Comparison of ENCODE assay signal across 29 cellular contexts in the genomic region with DNA sequence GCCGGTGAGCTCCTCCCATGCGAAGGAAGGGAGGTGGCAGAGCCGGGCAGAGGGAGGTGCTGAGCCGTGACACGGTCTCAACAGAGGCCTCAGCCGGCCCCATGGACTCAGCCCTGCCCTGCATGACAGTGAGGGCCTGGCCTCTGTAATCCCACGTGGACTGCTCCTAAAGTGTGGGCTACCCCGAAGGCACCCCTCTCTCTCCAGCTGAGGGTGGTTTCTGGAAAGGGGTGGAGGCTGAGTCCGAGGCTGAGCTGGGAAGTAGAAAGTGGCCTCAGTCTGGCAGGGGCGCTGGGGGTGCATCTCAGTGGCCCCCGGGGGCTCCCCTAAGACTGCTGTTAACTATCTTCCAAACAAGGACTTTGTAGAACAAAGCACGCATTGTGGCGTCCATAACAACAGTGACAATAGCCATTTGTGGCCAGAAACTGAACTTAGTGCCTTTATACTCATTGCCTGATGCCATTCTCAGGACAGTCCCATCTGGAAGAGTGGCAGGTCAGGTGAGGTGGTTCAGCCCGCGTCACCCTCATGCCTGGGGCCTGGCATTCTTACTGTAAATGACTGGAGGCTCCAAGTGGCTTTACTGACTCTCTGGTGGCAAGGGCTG.
DNase-seq lines count a peak whose midpoint lies in the region; ATAC-seq and TF ChIP-seq lines count a peak whose summit lies in the region.
"Had no signal": no experiment of that assay in that cellular context is flagged by ENCODE, and none has a peak within 500 bp of the region (broad histone marks: within the 10 kb centered on the region; RNA-seq: fewer than 3 reads in every experiment).

No MANE protein-coding gene starts in this region.

- no peak overlapping the region for H3K4ac ChIP-seq in trophoblast cell (ENCODE audit: low read depth, low read length)

- H3K9ac ChIP-seq in trophoblast cell (ENCODE audit: low read length): no peak overlapping the region
- H3K9ac ChIP-seq: GM23248, KMS-11 had no signal

- H3K18ac ChIP-seq in trophoblast cell (ENCODE audit: low read length): no peak overlapping the region

- H2BK12ac ChIP-seq in trophoblast cell (ENCODE audit: low read length): no peak overlapping the region

- no peak overlapping the region for H4K12ac ChIP-seq in trophoblast cell (ENCODE audit: low read depth, low read length)

- no peak overlapping the region for H3K4me3 Mint-ChIP-seq in natural killer cell treated with Interleukin-12 subunit alpha and Interleukin-12 subunit beta and Interleukin-15 and Interleukin-18, amount 100 ng/mL, for 72 hours
- no peak overlapping the region for H3K4me3 Mint-ChIP-seq in natural killer cell
- no peak overlapping the region for H3K4me3 Mint-ChIP-seq in activated naive CD8-positive, alpha-beta T cell treated with anti-CD3 and anti-CD28 coated beads, Interleukin-2, amount 50 U/mL, for 24 hours
- H3K4me3 Mint-ChIP-seq: effector memory CD8-positive, alpha-beta T cell; HFFc6; naive thymus-derived CD4-positive, alpha-beta T cell; stimulated activated memory B cell treated with anti-CD40 and anti-IgM and Interleukin-4, amounts not matched to agents 10 μg/mL and 1 μg/mL and 100 μg/mL, for 72 hours had no signal

- H3K4me3 ChIP-seq in trophoblast cell (ENCODE audit: low read depth, low read length) (no peak overlapping the region), gastroesophageal sphincter (no peak overlapping the region)
- H3K4me3 ChIP-seq: GM23248, left lung, ovary, right atrium auricular region, thoracic aorta had no signal

- no peak overlapping the region for H2BK120ac ChIP-seq in trophoblast cell (ENCODE audit: insufficient read depth, low read length, poor library complexity)

- DNase-seq in natural killer cell treated with Interleukin-12 subunit alpha and Interleukin-12 subunit beta and Interleukin-15 and Interleukin-18, amount 100 ng/mL, for 72 hours (ENCODE audit: low spot score): peak; percentile 44
- DNase-seq in natural killer cell: no peak
- peak in 35 of 51 donors; percentile 16 to 88 (median 52) for DNase-seq in hypothalamus (lab: John Stamatoyannopoulos, UW)
- DNase-seq in trophoblast cell: peak; percentile 43 to 52
- no peak for DNase-seq in 8988T
- no peak for DNase-seq in OCI-M2 (lab: John Stamatoyannopoulos, UW; ENCODE audit: unreplicated experiment)
- no peak for DNase-seq in activated naive CD8-positive, alpha-beta T cell treated with anti-CD3 and anti-CD28 coated beads, Interleukin-2, amount 50 U/mL, for 24 hours
- DNase-seq: activated CD4-positive, alpha-beta T cell treated with anti-CD3 and anti-CD28 coated beads for 4 hours; activated gamma-delta T cell treated with Interleukin-2 at 50 U/mL for 16 hours; brain microvascular endothelial cell; effector memory CD8-positive, alpha-beta T cell; GM23248; HFFc6; MM.1S; naive thymus-derived CD4-positive, alpha-beta T cell; NCI-H2081; NCI-H345; OCI-M1; SHP77 treated with DMSO at 0.1 percent for 48 hours; stimulated activated CD4-positive, alpha-beta T cell treated with anti-CD3 and anti-CD28 coated beads, Interleukin-4, amount 100 ng/mL, for 1 hour; T-helper 9 cell had no signal

- no peak overlapping the region for H3K27ac ChIP-seq in trophoblast cell (ENCODE audit: low read depth, low read length)
- H3K27ac ChIP-seq in gastroesophageal sphincter: no peak overlapping the region
- H3K27ac ChIP-seq: brain microvascular endothelial cell, GM23248, KMS-11, left lung, ovary, right atrium auricular region, thoracic aorta, VCaP had no signal

- H3K27me3 ChIP-seq in trophoblast cell (ENCODE audit: insufficient read depth, low read length): no peaks in the 10 kb centered on the region
- H3K27me3 ChIP-seq in gastroesophageal sphincter: no peaks in the 10 kb centered on the region
- H3K27me3 ChIP-seq: brain microvascular endothelial cell, ovary, right atrium auricular region had no signal

- H4K8ac ChIP-seq in trophoblast cell (ENCODE audit: low read depth, low read length): no peak overlapping the region

- H3K27ac Mint-ChIP-seq in natural killer cell treated with Interleukin-12 subunit alpha and Interleukin-12 subunit beta and Interleukin-15 and Interleukin-18, amount 100 ng/mL, for 72 hours: no peak overlapping the region
- no peak overlapping the region for H3K27ac Mint-ChIP-seq in natural killer cell
- H3K27ac Mint-ChIP-seq in activated naive CD8-positive, alpha-beta T cell treated with anti-CD3 and anti-CD28 coated beads, Interleukin-2, amount 50 U/mL, for 24 hours: no peak overlapping the region
- H3K27ac Mint-ChIP-seq: effector memory CD8-positive, alpha-beta T cell; HFFc6; stimulated activated memory B cell treated with anti-CD40 and anti-IgM and Interleukin-4, amounts not matched to agents 10 μg/mL and 1 μg/mL and 100 μg/mL, for 72 hours had no signal

- WGBS in trophoblast cell (ENCODE audit: extremely low coverage, insufficient coverage, insufficient read length): no CpG with 5 or more reads among the region's 15 CpGs
- WGBS in gastroesophageal sphincter (ENCODE audit: low coverage in 1 of 2), 2 donors: 21% methylated on average over 2 of the region's 15 CpGs; no CpG with 5 or more reads in 1 of the 2 donors

- H2AFZ ChIP-seq in trophoblast cell (ENCODE audit: insufficient read depth, low read length, poor library complexity): no peak overlapping the region
- H2AFZ ChIP-seq: GM23248 had no signal

- no peak for TF ChIP-seq EP300 in gastroesophageal sphincter (IDR thresholded peaks at IDR 0.05)

- H3K4me1 ChIP-seq in trophoblast cell (ENCODE audit: control insufficient read depth in 1 of 2, insufficient read depth in 2 of 2, low read length in 2 of 2): no peaks in the 10 kb centered on the region
- H3K4me1 ChIP-seq in gastroesophageal sphincter: peaks cover 0 to 4% (median 0%) of the 10 kb centered on the region in 3 donors
- H3K4me1 ChIP-seq: left lung had no signal

- no peak overlapping the region for H4K91ac ChIP-seq in trophoblast cell (ENCODE audit: low read depth, low read length)

- no peaks in the 10 kb centered on the region for H3K36me3 ChIP-seq in trophoblast cell (ENCODE audit: control insufficient read depth in 1 of 2, insufficient read depth in 2 of 2, low read length in 2 of 2)
- no peaks in the 10 kb centered on the region for H3K36me3 ChIP-seq in gastroesophageal sphincter
- H3K36me3 ChIP-seq: brain microvascular endothelial cell, left lung, ovary, right atrium auricular region, thoracic aorta had no signal

- H2BK5ac ChIP-seq in trophoblast cell (ENCODE audit: low read depth, low read length, poor library complexity): no peak overlapping the region

- no peaks in the 10 kb centered on the region for H3K27me3 Mint-ChIP-seq in natural killer cell treated with Interleukin-12 subunit alpha and Interleukin-12 subunit beta and Interleukin-15 and Interleukin-18, amount 100 ng/mL, for 72 hours
- no peaks in the 10 kb centered on the region for H3K27me3 Mint-ChIP-seq in natural killer cell (ENCODE audit: low read depth in 2 of 2)
- no peaks in the 10 kb centered on the region for H3K27me3 Mint-ChIP-seq in activated naive CD8-positive, alpha-beta T cell treated with anti-CD3 and anti-CD28 coated beads, Interleukin-2, amount 50 U/mL, for 24 hours
- H3K27me3 Mint-ChIP-seq: naive thymus-derived CD4-positive, alpha-beta T cell had no signal

- H3K9me3 ChIP-seq in trophoblast cell (ENCODE audit: insufficient read depth, low read depth, low read length) (peaks cover 2% of the 10 kb centered on the region), gastroesophageal sphincter (no peaks in the 10 kb centered on the region)
- H3K9me3 ChIP-seq: left lung, ovary, right atrium auricular region, thoracic aorta had no signal

- intact Hi-C loops in natural killer cell (cut with micrococcal nuclease): no loop called here

- H3K14ac ChIP-seq in trophoblast cell (ENCODE audit: low read length): no peak overlapping the region

- no peak for TF ChIP-seq POLR2A in gastroesophageal sphincter (IDR thresholded peaks at IDR 0.05)

- no peaks in the 10 kb centered on the region for H3K9me3 Mint-ChIP-seq in natural killer cell treated with Interleukin-12 subunit alpha and Interleukin-12 subunit beta and Interleukin-15 and Interleukin-18, amount 100 ng/mL, for 72 hours
- H3K9me3 Mint-ChIP-seq in natural killer cell: no peaks in the 10 kb centered on the region
- no peaks in the 10 kb centered on the region for H3K9me3 Mint-ChIP-seq in activated naive CD8-positive, alpha-beta T cell treated with anti-CD3 and anti-CD28 coated beads, Interleukin-2, amount 50 U/mL, for 24 hours
- H3K9me3 Mint-ChIP-seq: effector memory CD8-positive, alpha-beta T cell; HFFc6; naive thymus-derived CD4-positive, alpha-beta T cell; stimulated activated memory B cell treated with anti-CD40 and anti-IgM and Interleukin-4, amounts not matched to agents 10 μg/mL and 1 μg/mL and 100 μg/mL, for 72 hours had no signal

- ATAC-seq in natural killer cell treated with Interleukin-12 subunit alpha and Interleukin-12 subunit beta and Interleukin-15 and Interleukin-18, amount 100 ng/mL, for 72 hours: no peak
- no peak for ATAC-seq in natural killer cell
- ATAC-seq in gastroesophageal sphincter: no peak
- ATAC-seq in activated naive CD8-positive, alpha-beta T cell treated with anti-CD3 and anti-CD28 coated beads, Interleukin-2, amount 50 U/mL, for 24 hours: no peak
- ATAC-seq: effector memory CD8-positive, alpha-beta T cell; left lung; naive thymus-derived CD4-positive, alpha-beta T cell; stimulated activated memory B cell treated with anti-CD40 and anti-IgM and Interleukin-4, amounts not matched to agents 10 μg/mL and 1 μg/mL and 100 μg/mL, for 72 hours had no signal

- no peak overlapping the region for H3K23ac ChIP-seq in trophoblast cell (ENCODE audit: low read length)

- H3K4me2 ChIP-seq in trophoblast cell (ENCODE audit: low read length): no peak overlapping the region
- H3K4me2 ChIP-seq: KMS-11 had no signal

- peaks cover 0 to 3% of the 10 kb centered on the region in 2 donors for H3K4me1 Mint-ChIP-seq in natural killer cell treated with Interleukin-12 subunit alpha and Interleukin-12 subunit beta and Interleukin-15 and Interleukin-18, amount 100 ng/mL, for 72 hours (ENCODE audit: low read depth in 2 of 2)
- H3K4me1 Mint-ChIP-seq in natural killer cell: peaks cover 0 to 5% of the 10 kb centered on the region in 2 donors
- H3K4me1 Mint-ChIP-seq in activated naive CD8-positive, alpha-beta T cell treated with anti-CD3 and anti-CD28 coated beads, Interleukin-2, amount 50 U/mL, for 24 hours: no peaks in the 10 kb centered on the region
- H3K4me1 Mint-ChIP-seq: stimulated activated memory B cell treated with anti-CD40 and anti-IgM and Interleukin-4, amounts not matched to agents 10 μg/mL and 1 μg/mL and 100 μg/mL, for 72 hours had no signal

- TF ChIP-seq CTCF in natural killer cell (IDR thresholded peaks at IDR 0.05): no peak
- no peak for TF ChIP-seq CTCF in gastroesophageal sphincter (IDR thresholded peaks at IDR 0.05)

- H3K79me2 ChIP-seq in trophoblast cell (ENCODE audit: control insufficient read depth, insufficient read depth, low read length, poor library complexity): no peaks in the 10 kb centered on the region

- H2AK5ac ChIP-seq in trophoblast cell (ENCODE audit: low read length): no peak overlapping the region

- no peaks in the 10 kb centered on the region for H3K36me3 Mint-ChIP-seq in natural killer cell treated with Interleukin-12 subunit alpha and Interleukin-12 subunit beta and Interleukin-15 and Interleukin-18, amount 100 ng/mL, for 72 hours
- H3K36me3 Mint-ChIP-seq in natural killer cell: no peaks in the 10 kb centered on the region
- H3K36me3 Mint-ChIP-seq in activated naive CD8-positive, alpha-beta T cell treated with anti-CD3 and anti-CD28 coated beads, Interleukin-2, amount 50 U/mL, for 24 hours (ENCODE audit: low read depth): no peaks in the 10 kb centered on the region
- H3K36me3 Mint-ChIP-seq: naive thymus-derived CD4-positive, alpha-beta T cell; stimulated activated memory B cell treated with anti-CD40 and anti-IgM and Interleukin-4, amounts not matched to agents 10 μg/mL and 1 μg/mL and 100 μg/mL, for 72 hours had no signal

- no peaks in the 10 kb centered on the region for H3K79me1 ChIP-seq in trophoblast cell (ENCODE audit: low read length)

Comparison
In these comparisons a context has a peak if more than half of its experiments do, and no peak if none do; other contexts are left out.
1. DNase-seq: peak in natural killer cell treated with Interleukin-12 subunit alpha and Interleukin-12 subunit beta and Interleukin-15 and Interleukin-18, amount 100 ng/mL, for 72 hours (single experiment), hypothalamus (35 of 51) and trophoblast cell (2 of 2); none in natural killer cell (single experiment), 8988T (single experiment), OCI-M2 (single experiment) and activated naive CD8-positive, alpha-beta T cell treated with anti-CD3 and anti-CD28 coated beads, Interleukin-2, amount 50 U/mL, for 24 hours (single experiment).